Comparison of ENCODE assay signal across 10 cellular contexts in the genomic region with DNA sequence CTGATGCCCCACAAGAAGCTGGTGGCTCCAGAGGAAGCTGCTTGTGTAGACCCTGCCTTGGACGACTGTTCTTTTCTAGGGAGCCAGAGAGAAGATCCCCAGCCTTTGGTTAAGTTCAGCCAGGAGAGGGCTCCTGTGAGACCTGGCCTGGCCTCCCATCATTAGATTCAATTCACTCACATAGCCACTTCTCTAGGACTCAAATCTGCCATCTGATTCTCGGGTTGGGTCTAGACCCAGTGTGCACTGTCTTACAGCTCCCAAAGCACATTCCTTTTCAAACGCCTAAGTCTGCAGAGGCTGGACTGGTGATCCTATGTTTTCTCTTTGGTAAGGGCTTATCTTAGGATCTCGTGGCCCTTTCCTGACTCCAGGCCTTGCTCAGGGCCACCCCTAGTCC.
DNase-seq lines count a peak whose midpoint lies in the region; ATAC-seq, FAIRE-seq and TF ChIP-seq lines count a peak whose summit lies in the region.
"Had no signal": no experiment of that assay in that cellular context is flagged by ENCODE, and none has a peak within 500 bp of the region (broad histone marks: within the 10 kb centered on the region; RNA-seq: fewer than 3 reads in every experiment).

No MANE protein-coding gene starts in this region.

- ATAC-seq in left cardiac atrium, result no peak

- TF ChIP-seq CTCF in HFFc6 (IDR thresholded peaks at IDR 0.05) (no peak; the same call in 1 of the 2 replicates), astrocyte (IDR thresholded peaks at IDR 0.05; ENCODE audit: insufficient read depth, low read depth, low read length) (no peak), mesothelial cell of epicardium (IDR thresholded peaks at IDR 0.05; ENCODE audit: unreplicated experiment) (no peak), left ventricle myocardium inferior (IDR thresholded peaks at IDR 0.05; ENCODE audit: borderline replicate concordance) (no peak)

- H3K4me1 ChIP-seq in astrocyte (ENCODE audit: insufficient read depth, low read length), result peaks cover 9% of the 10 kb centered on the region
- H3K4me1 ChIP-seq in left ventricle myocardium inferior, result no peaks in the 10 kb centered on the region
- H3K4me1 ChIP-seq: uterus had no signal

- DNase-seq in D341Med (ENCODE audit: low spot score) (peak; percentile 38), HFFc6 (no peak), astrocyte (ENCODE audit: low read depth) (no peak), mesothelial cell of epicardium (ENCODE audit: low spot score in 2 of 2, unreplicated experiment in 2 of 2) (no peak), left cardiac atrium (no peak), NCI-H2196 (lab: John Stamatoyannopoulos, UW; ENCODE audit: unreplicated experiment) (no peak), NCI-H1694 (lab: John Stamatoyannopoulos, UW) (no peak), left ventricle myocardium inferior (no peak)
- DNase-seq: NCI-H187, uterus had no signal

- H3K36me3 Mint-ChIP-seq in HFFc6 (ENCODE audit: low read depth) (no peaks in the 10 kb centered on the region), astrocyte (ENCODE audit: low read depth, unreplicated experiment) (no peaks in the 10 kb centered on the region), mesothelial cell of epicardium (no peaks in the 10 kb centered on the region)

- H3K36me3 ChIP-seq in astrocyte (ENCODE audit: insufficient read depth, low read length) (no peaks in the 10 kb centered on the region), left ventricle myocardium inferior (no peaks in the 10 kb centered on the region)
- H3K36me3 ChIP-seq: uterus had no signal

- H4K20me1 ChIP-seq in astrocyte (ENCODE audit: insufficient read depth, low read length), result no peaks in the 10 kb centered on the region

- H3K27me3 Mint-ChIP-seq in HFFc6 (ENCODE audit: insufficient read depth), result no peaks in the 10 kb centered on the region
- no peaks in the 10 kb centered on the region for H3K27me3 Mint-ChIP-seq in astrocyte (ENCODE audit: low read depth, unreplicated experiment)
- no peaks in the 10 kb centered on the region for H3K27me3 Mint-ChIP-seq in mesothelial cell of epicardium (ENCODE audit: low read depth)

- H2AFZ ChIP-seq in astrocyte (ENCODE audit: low read depth, low read length), result no peak overlapping the region

- no peak overlapping the region; the same call in 1 of the 2 replicates for H3K4me3 Mint-ChIP-seq in HFFc6
- H3K4me3 Mint-ChIP-seq in astrocyte (ENCODE audit: unreplicated experiment), result no peak overlapping the region
- no peak overlapping the region for H3K4me3 Mint-ChIP-seq in mesothelial cell of epicardium

- H3K27me3 ChIP-seq in astrocyte (ENCODE audit: insufficient read depth, low read length), result no peaks in the 10 kb centered on the region
- H3K27me3 ChIP-seq in left ventricle myocardium inferior (ENCODE audit: low read depth), result no peaks in the 10 kb centered on the region
- H3K27me3 ChIP-seq: uterus had no signal

- H3K4me3 ChIP-seq in astrocyte (ENCODE audit: insufficient read depth, low read depth, low read length) (no peak overlapping the region), left ventricle myocardium inferior (no peak overlapping the region)
- H3K4me3 ChIP-seq: uterus had no signal

- peak overlapping the region; percentile 25 for H3K4me2 ChIP-seq in astrocyte (ENCODE audit: low read length)

- no peak overlapping the region for H3K27ac ChIP-seq in astrocyte (ENCODE audit: low read depth, low read length)
- H3K27ac ChIP-seq in left ventricle myocardium inferior (replicated peaks), result no peak overlapping the region
- H3K27ac ChIP-seq: uterus had no signal

- H3K9me3 Mint-ChIP-seq in HFFc6 (no peaks in the 10 kb centered on the region; the same call in 1 of the 2 replicates), astrocyte (ENCODE audit: unreplicated experiment) (no peaks in the 10 kb centered on the region), mesothelial cell of epicardium (no peaks in the 10 kb centered on the region)

- H3K79me2 ChIP-seq in astrocyte (ENCODE audit: insufficient read depth, low read length), result no peaks in the 10 kb centered on the region

- H3K9ac ChIP-seq in astrocyte (ENCODE audit: low read length), result no peak overlapping the region

- H3K9me3 ChIP-seq in astrocyte (ENCODE audit: insufficient read depth, low read depth, low read length) (no peaks in the 10 kb centered on the region), left ventricle myocardium inferior (replicated peaks) (peaks cover 10% of the 10 kb centered on the region)
- H3K9me3 ChIP-seq: uterus had no signal

- FAIRE-seq in astrocyte (lab: Jason Lieb, UNC), result no peak

- H3K27ac Mint-ChIP-seq in HFFc6 (peak overlapping the region; percentile 4; the same call in 1 of the 2 replicates), astrocyte (ENCODE audit: unreplicated experiment) (peak overlapping the region; percentile 95), mesothelial cell of epicardium (peak overlapping the region; percentile 95)

- intact Hi-C loops in left cardiac atrium (cut with DNase I) (no loop called here), left ventricle myocardium inferior (cut with micrococcal nuclease) (no loop called here)

- peaks cover 8% of the 10 kb centered on the region; the same call in 1 of the 2 replicates for H3K4me1 Mint-ChIP-seq in HFFc6 (ENCODE audit: low read depth)
- H3K4me1 Mint-ChIP-seq in astrocyte (ENCODE audit: low read depth, unreplicated experiment), result peaks cover 23% of the 10 kb centered on the region
- peaks cover 20% of the 10 kb centered on the region for H3K4me1 Mint-ChIP-seq in mesothelial cell of epicardium

Comparison
In these comparisons a context has a peak if more than half of its experiments do, and no peak if none do; other contexts are left out.
1. H3K27ac Mint-ChIP-seq: peak in every context shown above with its lines; median percentile 95 in astrocyte; 95 in mesothelial cell of epicardium; 4 in HFFc6.